Comparison of ENCODE assay signal across 37 cellular contexts in genomic region chr3:167473863-167474262, GRCh38. TPM values are rescaled to one million over a fixed set of nuclear protein-coding genes. Genes with fewer than 3 reads are reported as not detected.
"Had no signal": no experiment of that assay in that cellular context is flagged by ENCODE, and none has a peak within 500 bp of the region (broad histone marks: within the 10 kb centered on the region; RNA-seq: fewer than 3 reads in every experiment).

Gene SERPINI2 (minus strand): TSS chr3:167474042. CDS start chr3:167471834, 2,208 bp downstream.

- ATAC-seq: activated CD4-positive, alpha-beta T cell treated with anti-CD3 and anti-CD28 coated beads for 36 hours; activated CD4-positive, CD25-positive, alpha-beta regulatory T cell treated with anti-CD3 and anti-CD28 coated beads, Interleukin-2, amount 50 U/mL, for 24 hours; activated CD8-positive, alpha-beta T cell treated with anti-CD3 and anti-CD28 coated beads for 36 hours; activated naive CD4-positive, alpha-beta T cell treated with anti-CD3 and anti-CD28 coated beads, Interleukin-2, amount 50 U/mL, for 72 hours; activated T-cell treated with anti-CD3 and anti-CD28 coated beads, Interleukin-2, amount 50 U/mL, for 4 hours; activated T-cell treated with anti-CD3 and anti-CD28 coated beads, Interleukin-2, amount 50 U/mL, for 72 hours; activated T-helper 17 cell treated with anti-CD3 and anti-CD28 coated beads, Interleukin-2, amount 50 U/mL, for 72 hours had no signal

- H3K27me3 Mint-ChIP-seq: activated CD4-positive, alpha-beta T cell treated with anti-CD3 and anti-CD28 coated beads for 36 hours; activated CD4-positive, alpha-beta T cell treated with anti-CD3 and anti-CD28 coated beads, Interleukin-2, amount 10 ng/mL, durations not matched to agents 7 days and 5 days; activated CD8-positive, alpha-beta T cell treated with anti-CD3 and anti-CD28 coated beads for 36 hours; activated naive CD8-positive, alpha-beta T cell treated with anti-CD3 and anti-CD28 coated beads for 36 hours; activated T-helper 17 cell treated with anti-CD3 and anti-CD28 coated beads, Interleukin-2, amount 50 U/mL, for 72 hours; brain; central memory CD8-positive, alpha-beta T cell had no signal

- H3K4me1 Mint-ChIP-seq: activated CD4-positive, alpha-beta T cell treated with anti-CD3 and anti-CD28 coated beads for 36 hours; activated CD4-positive, alpha-beta T cell treated with anti-CD3 and anti-CD28 coated beads, Interleukin-2, amount 10 ng/mL, durations not matched to agents 7 days and 5 days; activated naive CD8-positive, alpha-beta T cell treated with anti-CD3 and anti-CD28 coated beads for 36 hours; activated T-helper 17 cell treated with anti-CD3 and anti-CD28 coated beads, Interleukin-2, amount 50 U/mL, for 72 hours; central memory CD8-positive, alpha-beta T cell had no signal

- DNase-seq: activated CD4-positive, alpha-beta T cell treated with anti-CD3 and anti-CD28 coated beads for 1 hour; activated CD4-positive, alpha-beta T cell treated with anti-CD3 and anti-CD28 coated beads for 36 hours; activated CD4-positive, alpha-beta T cell treated with anti-CD3 and anti-CD28 coated beads for 48 hours; activated CD4-positive, alpha-beta T cell treated with anti-CD3 and anti-CD28 coated beads, Interleukin-2, amount 10 ng/mL, durations not matched to agents 7 days and 5 days; activated CD4-positive, alpha-beta T cell treated with anti-CD3 and anti-CD28 coated beads, Interleukin-2, amount 50 U/mL, for 48 hours; activated CD4-positive, CD25-positive, alpha-beta regulatory T cell; activated CD8-positive, alpha-beta memory T cell treated with anti-CD3 and anti-CD28 coated beads, Interleukin-2, amount 50 U/mL, for 4 hours; activated CD8-positive, alpha-beta T cell treated with anti-CD3 and anti-CD28 coated beads for 36 hours; activated effector memory CD4-positive, alpha-beta T cell treated with anti-CD3 and anti-CD28 coated beads, Interleukin-2, amount 50 U/mL, for 16 hours; activated gamma-delta T cell treated with Interleukin-2 at 50 U/mL for 16 hours; activated naive CD4-positive, alpha-beta T cell; activated naive CD4-positive, alpha-beta T cell treated with anti-CD3 and anti-CD28 coated beads for 36 hours; activated naive CD4-positive, alpha-beta T cell treated with anti-CD3 and anti-CD28 coated beads, Interleukin-2, amount 50 U/mL, for 16 hours; activated naive CD8-positive, alpha-beta T cell treated with anti-CD3 and anti-CD28 coated beads for 36 hours; activated T-cell treated with anti-CD3 and anti-CD28 coated beads for 4 hours; activated T-cell treated with anti-CD3 and anti-CD28 coated beads, Interleukin-2, amount 50 U/mL, for 1 hour; activated T-cell treated with anti-CD3 and anti-CD28 coated beads, Interleukin-2, amount 50 U/mL, for 4 hours; activated T-cell treated with anti-CD3 and anti-CD28 coated beads, Interleukin-2, amount 50 U/mL, for 72 hours; adrenal gland; amniotic stem cell; aorta; caudate nucleus; cerebellar nuclear complex; SW 1271; T-helper 1 cell; T-helper 2 cell; T-helper 9 cell had no signal

- H3K36me3 Mint-ChIP-seq: activated naive CD4-positive, alpha-beta T cell treated with anti-CD3 and anti-CD28 coated beads, Interleukin-2, amount 50 U/mL, for 72 hours; activated naive CD8-positive, alpha-beta T cell treated with anti-CD3 and anti-CD28 coated beads for 36 hours; brain had no signal

- H3K4me3 Mint-ChIP-seq: activated CD4-positive, alpha-beta T cell treated with anti-CD3 and anti-CD28 coated beads for 36 hours; activated CD4-positive, alpha-beta T cell treated with anti-CD3 and anti-CD28 coated beads, Interleukin-2, amount 10 ng/mL, durations not matched to agents 7 days and 5 days; activated CD8-positive, alpha-beta T cell treated with anti-CD3 and anti-CD28 coated beads for 36 hours; activated naive CD4-positive, alpha-beta T cell treated with anti-CD3 and anti-CD28 coated beads for 36 hours; activated naive CD8-positive, alpha-beta T cell treated with anti-CD3 and anti-CD28 coated beads for 36 hours; activated T-cell treated with anti-CD3 and anti-CD28 coated beads, Interleukin-2, amount 50 U/mL, for 4 hours; activated T-cell treated with anti-CD3 and anti-CD28 coated beads, Interleukin-2, amount 50 U/mL, for 72 hours; activated T-helper 1 cell treated with anti-CD3 and anti-CD28 coated beads, Interleukin-12 subunit alpha, Interleukin-12 subunit beta, Interleukin-2, Interleukin-4 antibody, amounts not matched to agents 30 ng/mL and 10 ng/mL and 1 ng/mL, durations not matched to agents 14 hours and 24 hours and 36 hours; activated T-helper 17 cell treated with anti-CD3 and anti-CD28 coated beads, Interleukin-2, amount 50 U/mL, for 72 hours; brain; central memory CD8-positive, alpha-beta T cell; T-helper 1 cell treated with Interleukin-12 subunit alpha and Interleukin-12 subunit beta and Interleukin-4 antibody, amounts not matched to agents 30 μg/mL and 1 μg/mL, for 36 hours; T-helper 2 cell treated with Interferon-gamma antibody and Interleukin-4, amounts not matched to agents 5 μg/mL and 100 μg/mL, for 36 hours had no signal

- H3K9me3 Mint-ChIP-seq: activated CD4-positive, alpha-beta T cell treated with anti-CD3 and anti-CD28 coated beads, Interleukin-2, amount 10 ng/mL, durations not matched to agents 7 days and 5 days; activated CD8-positive, alpha-beta T cell treated with anti-CD3 and anti-CD28 coated beads for 36 hours; activated naive CD4-positive, alpha-beta T cell treated with anti-CD3 and anti-CD28 coated beads for 36 hours; activated naive CD4-positive, alpha-beta T cell treated with anti-CD3 and anti-CD28 coated beads, Interleukin-2, amount 50 U/mL, for 72 hours; activated naive CD8-positive, alpha-beta T cell treated with anti-CD3 and anti-CD28 coated beads for 36 hours; activated T-cell treated with anti-CD3 and anti-CD28 coated beads, Interleukin-2, amount 50 U/mL, for 4 hours; activated T-cell treated with anti-CD3 and anti-CD28 coated beads, Interleukin-2, amount 50 U/mL, for 72 hours; activated T-helper 1 cell treated with anti-CD3 and anti-CD28 coated beads, Interleukin-12 subunit alpha, Interleukin-12 subunit beta, Interleukin-2, Interleukin-4 antibody, amounts not matched to agents 30 ng/mL and 10 ng/mL and 1 ng/mL, durations not matched to agents 14 hours and 24 hours and 36 hours; activated T-helper 17 cell treated with anti-CD3 and anti-CD28 coated beads, Interleukin-2, amount 50 U/mL, for 72 hours; brain; central memory CD8-positive, alpha-beta T cell; T-helper 1 cell treated with Interleukin-12 subunit alpha and Interleukin-12 subunit beta and Interleukin-4 antibody, amounts not matched to agents 30 μg/mL and 1 μg/mL, for 36 hours; T-helper 2 cell treated with Interferon-gamma antibody and Interleukin-4, amounts not matched to agents 5 μg/mL and 100 μg/mL, for 36 hours had no signal

- H3K27ac Mint-ChIP-seq: activated CD4-positive, alpha-beta T cell treated with anti-CD3 and anti-CD28 coated beads for 36 hours; activated CD4-positive, alpha-beta T cell treated with anti-CD3 and anti-CD28 coated beads, Interleukin-2, amount 10 ng/mL, durations not matched to agents 7 days and 5 days; activated CD8-positive, alpha-beta T cell treated with anti-CD3 and anti-CD28 coated beads for 36 hours; activated naive CD4-positive, alpha-beta T cell treated with anti-CD3 and anti-CD28 coated beads for 36 hours; activated naive CD4-positive, alpha-beta T cell treated with anti-CD3 and anti-CD28 coated beads, Interleukin-2, amount 50 U/mL, for 72 hours; activated naive CD8-positive, alpha-beta T cell treated with anti-CD3 and anti-CD28 coated beads for 36 hours; activated T-cell treated with anti-CD3 and anti-CD28 coated beads, Interleukin-2, amount 50 U/mL, for 72 hours; activated T-helper 1 cell treated with anti-CD3 and anti-CD28 coated beads, Interleukin-12 subunit alpha, Interleukin-12 subunit beta, Interleukin-2, Interleukin-4 antibody, amounts not matched to agents 30 ng/mL and 10 ng/mL and 1 ng/mL, durations not matched to agents 14 hours and 24 hours and 36 hours; activated T-helper 17 cell treated with anti-CD3 and anti-CD28 coated beads, Interleukin-2, amount 50 U/mL, for 72 hours; brain; T-helper 1 cell treated with Interleukin-12 subunit alpha and Interleukin-12 subunit beta and Interleukin-4 antibody, amounts not matched to agents 30 μg/mL and 1 μg/mL, for 36 hours; T-helper 2 cell treated with Interferon-gamma antibody and Interleukin-4, amounts not matched to agents 5 μg/mL and 100 μg/mL, for 36 hours had no signal

RNA-seq across cellular contexts. Expression of gene SERPINI2, which starts in this region (rescaled TPM):
- total RNA-seq: activated CD4-positive, alpha-beta T cell treated with anti-CD3 and anti-CD28 coated beads for 36 hours; activated CD4-positive, alpha-beta T cell treated with anti-CD3 and anti-CD28 coated beads, Interleukin-2, amount 10 ng/mL, durations not matched to agents 7 days and 5 days; activated CD8-positive, alpha-beta memory T cell treated with anti-CD3 and anti-CD28 coated beads for 36 hours; activated CD8-positive, alpha-beta T cell treated with anti-CD3 and anti-CD28 coated beads for 36 hours; activated naive CD4-positive, alpha-beta T cell treated with anti-CD3 and anti-CD28 coated beads for 36 hours; activated naive CD4-positive, alpha-beta T cell treated with anti-CD3 and anti-CD28 coated beads, Interleukin-2, amount 50 U/mL, for 72 hours; activated naive CD8-positive, alpha-beta T cell treated with anti-CD3 and anti-CD28 coated beads for 36 hours; activated T-cell treated with anti-CD3 and anti-CD28 coated beads, Interleukin-2, amount 50 U/mL, for 4 hours; activated T-cell treated with anti-CD3 and anti-CD28 coated beads, Interleukin-2, amount 50 U/mL, for 72 hours; activated T-helper 1 cell treated with anti-CD3 and anti-CD28 coated beads, Interleukin-12 subunit alpha, Interleukin-12 subunit beta, Interleukin-2, Interleukin-4 antibody, amounts not matched to agents 30 ng/mL and 10 ng/mL and 1 ng/mL, durations not matched to agents 14 hours and 24 hours and 36 hours; activated T-helper 17 cell treated with anti-CD3 and anti-CD28 coated beads, Interleukin-2, amount 50 U/mL, for 72 hours; bronchial epithelial cell had no signal
